20 cellular contexts compared by ENCODE assay signal in genomic region chr9:27227192-27227591, GRCh38.
DNase-seq lines count a peak whose midpoint lies in the region; ATAC-seq and TF ChIP-seq lines count a peak whose summit lies in the region.
"Had no signal": no experiment of that assay in that cellular context is flagged by ENCODE, and none has a peak within 500 bp of the region (broad histone marks: within the 10 kb centered on the region; RNA-seq: fewer than 3 reads in every experiment).

No MANE protein-coding gene starts in this region.

- H3K9me3 ChIP-seq in IMR-90 (ENCODE audit: control insufficient read depth, insufficient read depth, low read length): peaks cover 13% of the 10 kb centered on the region
- 0 out of 2 replicates have a peak, but pooled peaks cover 3% of the 10 kb centered on the region for H3K9me3 ChIP-seq in SJSA1 (replicated peaks)
- H3K9me3 ChIP-seq: Caco-2, gastrocnemius medialis, vagina had no signal

- H3K23ac ChIP-seq in IMR-90 (ENCODE audit: low read depth, low read length): 0 out of 2 replicates have a peak overlapping the region, but pooled peaks have one; percentile 7

- no peak overlapping the region for H3K4me2 ChIP-seq in IMR-90 (ENCODE audit: low read depth, low read length)

- H3K27ac ChIP-seq in IMR-90 (ENCODE audit: insufficient read depth, low read length) (peak overlapping the region; percentile 84; the same call in 1 of the 2 replicates), SJSA1 (peak overlapping the region; percentile 72)
- H3K27ac ChIP-seq: gastrocnemius medialis, skin epidermis, vagina had no signal

- H3K18ac ChIP-seq in IMR-90 (ENCODE audit: low read depth, low read length): peak overlapping the region; percentile 89; the same call in 1 of the 2 replicates

- in situ Hi-C loops in IMR-90 (cut with MboI; ENCODE audit: low sequenced_read_pairs): no loop called here

- ATAC-seq in IMR-90 (ENCODE audit: low read depth): peak; percentile 68
- ATAC-seq: gastrocnemius medialis; left cardiac atrium; natural killer cell treated with Interleukin-12 subunit alpha and Interleukin-12 subunit beta and Interleukin-15 and Interleukin-18, amount 100 ng/mL, for 72 hours had no signal

- H2BK20ac ChIP-seq in IMR-90 (ENCODE audit: low read depth, low read length): peak overlapping the region; percentile 77

- CTCF ChIA-PET in IMR-90 (lab: Yijun Ruan, JAX): no interaction called here

- no peak for TF ChIP-seq RAD21 in IMR-90 (IDR thresholded peaks at IDR 0.05; ENCODE audit: low read length)

- no peaks in the 10 kb centered on the region for H3K79me1 ChIP-seq in IMR-90 (ENCODE audit: low read depth in 1 of 2, low read length in 2 of 2)

- peak overlapping the region; percentile 67 for H2BK120ac ChIP-seq in IMR-90 (ENCODE audit: low read depth, low read length)

- peak overlapping the region; percentile 72 for H4K91ac ChIP-seq in IMR-90 (ENCODE audit: insufficient read depth, low read depth, low read length)

- peak overlapping the region; percentile 22; the same call in 1 of the 3 replicates for H2BK15ac ChIP-seq in IMR-90 (ENCODE audit: low read depth, low read length)

- H3K27me3 Mint-ChIP-seq in activated naive CD8-positive, alpha-beta T cell treated with anti-CD3 and anti-CD28 coated beads for 36 hours: no peaks in the 10 kb centered on the region
- H3K27me3 Mint-ChIP-seq: natural killer cell treated with Interleukin-12 subunit alpha and Interleukin-12 subunit beta and Interleukin-15 and Interleukin-18, amount 100 ng/mL, for 72 hours had no signal

- POLR2A ChIA-PET in IMR-90 (lab: Charles Lee; ENCODE audit: unreplicated experiment): interaction anchor here (0.5 kb wide), 1 partner anchor 92 kb away, joined by 4 read pairs; no protein-coding TSS in a partner anchor

- H3K4me3 ChIP-seq in IMR-90 (ENCODE audit: insufficient read depth, low read depth, low read length) (no peak overlapping the region), SJSA1 (no peak overlapping the region)
- H3K4me3 ChIP-seq: gastrocnemius medialis, skin epidermis, vagina had no signal

- intact Hi-C loops in IMR-90 (cut with micrococcal nuclease): no loop called here

- dilution Hi-C loops in IMR-90 (cut with HindIII; ENCODE audit: low sequenced_read_pairs, unreplicated experiment): no loop called here

- peak overlapping the region; percentile 61; the same call in 1 of the 2 replicates for H3K14ac ChIP-seq in IMR-90 (replicated peaks; ENCODE audit: low read depth, low read length)

- H2AFZ ChIP-seq in IMR-90 (replicated peaks; ENCODE audit: low read length, poor library complexity): no peak overlapping the region

- peak overlapping the region; percentile 71 for H3K4ac ChIP-seq in IMR-90 (ENCODE audit: low read depth, low read length)

- DNase-seq in AG20443 (ENCODE audit: low spot score): peak; percentile 22
- DNase-seq in IMR-90: peak; percentile 90
- peak; percentile 50 to 56 for DNase-seq in SJSA1 (ENCODE audit: low read depth in 1 of 2, low spot score in 2 of 2)
- peak; percentile 4 for DNase-seq in fibroblast of gingiva (ENCODE audit: low read depth)
- no peak for DNase-seq in NCI-H748 (lab: John Stamatoyannopoulos, UW; ENCODE audit: unreplicated experiment)
- DNase-seq in activated naive CD8-positive, alpha-beta T cell treated with anti-CD3 and anti-CD28 coated beads for 36 hours: no peak
- no peak for DNase-seq in stimulated activated CD4-positive, alpha-beta T cell treated with anti-CD3 and anti-CD28 coated beads, Interleukin-4, amount 100 ng/mL, for 1 hour
- DNase-seq in SK-N-DZ (ENCODE audit: low spot score): no peak
- DNase-seq: activated CD4-positive, alpha-beta T cell treated with anti-CD3 and anti-CD28 coated beads, Interleukin-2, amount 50 U/mL, for 4 hours; Caco-2; gastrocnemius medialis; left cardiac atrium; NCI-H2029 treated with DMSO at 0.1 percent for 48 hours; NCI-H524 treated with DMSO at 0.1 percent for 48 hours; OCI-M1; posterior cingulate gyrus; stimulated activated CD4-positive, alpha-beta T cell treated with anti-CD3 and anti-CD28 coated beads, Interleukin-2, amount 100 ng/mL, for 48 hours had no signal

- no peaks in the 10 kb centered on the region for H3K36me3 Mint-ChIP-seq in activated naive CD8-positive, alpha-beta T cell treated with anti-CD3 and anti-CD28 coated beads for 36 hours
- H3K36me3 Mint-ChIP-seq: natural killer cell treated with Interleukin-12 subunit alpha and Interleukin-12 subunit beta and Interleukin-15 and Interleukin-18, amount 100 ng/mL, for 72 hours had no signal

- H3K36me3 ChIP-seq in IMR-90 (ENCODE audit: control insufficient read depth, insufficient read depth, low read length) (peaks cover 10% of the 10 kb centered on the region), SJSA1 (no peaks in the 10 kb centered on the region)
- H3K36me3 ChIP-seq: gastrocnemius medialis, vagina had no signal

- no peak for TF ChIP-seq CTCF in IMR-90 (conservative IDR thresholded peaks at IDR 0.05; ENCODE audit: low read depth, low read length)

- no peaks in the 10 kb centered on the region for H3K27me3 ChIP-seq in IMR-90 (ENCODE audit: control insufficient read depth, insufficient read depth, low read length)
- no peaks in the 10 kb centered on the region for H3K27me3 ChIP-seq in SJSA1 (replicated peaks)
- H3K27me3 ChIP-seq: gastrocnemius medialis, vagina had no signal

- no peak overlapping the region for H3K9ac ChIP-seq in IMR-90 (ENCODE audit: low read depth, low read length)

- H2AK9ac ChIP-seq in IMR-90 (replicated peaks; ENCODE audit: low read depth, low read length, poor library complexity): no peak overlapping the region

- 20% methylated on average over 1 of the region's 4 CpGs; no CpG with 5 or more reads in 1 of the 2 experiments for WGBS in IMR-90 (ENCODE audit: extremely low coverage in 2 of 2, insufficient read length in 1 of 2), 2 experiments

- H3K4me1 ChIP-seq in IMR-90 (ENCODE audit: control insufficient read depth, insufficient read depth, low read length) (no peaks in the 10 kb centered on the region), SJSA1 (replicated peaks) (peaks cover 12% of the 10 kb centered on the region)
- H3K4me1 ChIP-seq: Caco-2, gastrocnemius medialis, vagina had no signal

- BruUV-seq in IMR-90 (replicated peaks; lab: Mats Ljungman, UMichigan): no TSS peak

- no peaks in the 10 kb centered on the region for H3K9me1 ChIP-seq in IMR-90 (ENCODE audit: insufficient read depth, low read length)

- H3K56ac ChIP-seq in IMR-90 (ENCODE audit: extremely low read depth, insufficient read depth, low read length): no peak overlapping the region

- H4K8ac ChIP-seq in IMR-90 (ENCODE audit: low read depth in 2 of 2, low read length in 2 of 2): peak overlapping the region in 1 of 2 experiments; percentile 51; a peak in 2 of 4 replicates

- no peak overlapping the region for H3K4me3 Mint-ChIP-seq in activated naive CD8-positive, alpha-beta T cell treated with anti-CD3 and anti-CD28 coated beads for 36 hours
- H3K4me3 Mint-ChIP-seq: natural killer cell treated with Interleukin-12 subunit alpha and Interleukin-12 subunit beta and Interleukin-15 and Interleukin-18, amount 100 ng/mL, for 72 hours had no signal

- no peaks in the 10 kb centered on the region for H4K20me1 ChIP-seq in IMR-90 (ENCODE audit: insufficient read depth, low read length)

- H3K9me3 Mint-ChIP-seq in activated naive CD8-positive, alpha-beta T cell treated with anti-CD3 and anti-CD28 coated beads for 36 hours: peaks cover under 1% of the 10 kb centered on the region

- no peak for TF ChIP-seq POLR2A in IMR-90 (IDR thresholded peaks at IDR 0.05; ENCODE audit: low read depth, low read length)

- H3K4me1 Mint-ChIP-seq in activated naive CD8-positive, alpha-beta T cell treated with anti-CD3 and anti-CD28 coated beads for 36 hours: no peaks in the 10 kb centered on the region

- H4K5ac ChIP-seq in IMR-90 (ENCODE audit: low read depth, low read length): peak overlapping the region; percentile 95; the same call in 1 of the 2 replicates

- H2BK5ac ChIP-seq in IMR-90 (ENCODE audit: low read depth, low read length, poor library complexity, severe bottlenecking): peak overlapping the region; percentile 74

- H3K27ac Mint-ChIP-seq in activated naive CD8-positive, alpha-beta T cell treated with anti-CD3 and anti-CD28 coated beads for 36 hours: no peak overlapping the region
- H3K27ac Mint-ChIP-seq: natural killer cell treated with Interleukin-12 subunit alpha and Interleukin-12 subunit beta and Interleukin-15 and Interleukin-18, amount 100 ng/mL, for 72 hours had no signal

- no peak overlapping the region for H2AK5ac ChIP-seq in IMR-90 (ENCODE audit: low read depth, low read length)

TF ChIP-seq in IMR-90, 13 proteins besides CTCF, POLR2A, EP300 and RAD21:
- TF ChIP-seq BHLHE40 (IDR thresholded peaks at IDR 0.05; ENCODE audit: low read depth, low read length) (peak; percentile 74), NFE2L2 (IDR thresholded peaks at IDR 0.05; ENCODE audit: low read depth, low read length) (peak; percentile 59; the same call in 1 of the 2 replicates), CEBPB (IDR thresholded peaks at IDR 0.05; ENCODE audit: low read depth, low read length) (peak; percentile 97), RFX5 (IDR thresholded peaks at IDR 0.05; ENCODE audit: low read depth, low read length) (no peak), USF2 (IDR thresholded peaks at IDR 0.05; ENCODE audit: low read depth, low read length) (no peak), FOS (IDR thresholded peaks at IDR 0.05; ENCODE audit: low read depth, low read length) (peak; percentile 85), MXI1 (IDR thresholded peaks at IDR 0.05; ENCODE audit: borderline replicate concordance, low read depth, low read length) (no peak), MAFK (IDR thresholded peaks at IDR 0.05; ENCODE audit: low read depth, low read length) (no peak), MAZ (IDR thresholded peaks at IDR 0.05; ENCODE audit: borderline replicate concordance, low read depth, low read length) (no peak), RCOR1 (IDR thresholded peaks at IDR 0.05; ENCODE audit: insufficient replicate concordance, low read length) (peak; percentile 41), SMC3 (IDR thresholded peaks at IDR 0.05; ENCODE audit: low read depth, low read length) (no peak), CHD1 (IDR thresholded peaks at IDR 0.05; ENCODE audit: low read depth, low read length) (no peak)

Comparison
In these comparisons a context has a peak if more than half of its experiments do, and no peak if none do; other contexts are left out.
1. DNase-seq: peak in AG20443 (single experiment), IMR-90 (single experiment), SJSA1 (2 of 2) and fibroblast of gingiva (single experiment); none in NCI-H748 (single experiment), activated naive CD8-positive, alpha-beta T cell treated with anti-CD3 and anti-CD28 coated beads for 36 hours (single experiment), stimulated activated CD4-positive, alpha-beta T cell treated with anti-CD3 and anti-CD28 coated beads, Interleukin-4, amount 100 ng/mL, for 1 hour (single experiment) and SK-N-DZ (single experiment).